Comparison of ENCODE assay signal across 4 cellular contexts in genomic region chr2:236022128-236022527, GRCh38.
"Had no signal": no experiment of that assay in that cellular context is flagged by ENCODE, and none has a peak within 500 bp of the region (broad histone marks: within the 10 kb centered on the region; RNA-seq: fewer than 3 reads in every experiment).

No MANE protein-coding gene starts in this region.

- DNase-seq: H9, HCEC 1CT, IMR-90 had no signal

- ATAC-seq: GM23338 had no signal

- H3K4me3 ChIP-seq: GM23338 had no signal
